20 cellular contexts compared by ENCODE assay signal in genomic region chr7:881441-882234, GRCh38. TPM values are rescaled to one million over a fixed set of nuclear protein-coding genes. Genes with fewer than 3 reads are reported as not detected.
DNase-seq lines count a peak whose midpoint lies in the region; ATAC-seq and TF ChIP-seq lines count a peak whose summit lies in the region.
"Had no signal": no experiment of that assay in that cellular context is flagged by ENCODE, and none has a peak within 500 bp of the region (broad histone marks: within the 10 kb centered on the region; RNA-seq: fewer than 3 reads in every experiment).

No MANE protein-coding gene starts in this region.

- DNase-seq in NCI-H1417 (lab: John Stamatoyannopoulos, UW) (peak in 2 of 3 experiments; percentile 43 to 80), NCI-H1417 treated with DMSO at 0.1 percent for 48 hours (lab: John Stamatoyannopoulos, UW) (no peak), natural killer cell (no peak), endodermal cell (no peak), CD1c-positive myeloid dendritic cell (ENCODE audit: extremely low spot score) (no peak), NCI-H524 treated with DMSO at 0.1 percent for 48 hours (lab: John Stamatoyannopoulos, UW) (no peak)
- peak; percentile 35 for DNase-seq in natural killer cell treated with Interleukin-12 subunit alpha and Interleukin-12 subunit beta and Interleukin-15 and Interleukin-18, amount 100 ng/mL, for 72 hours (ENCODE audit: low spot score)
- DNase-seq in stimulated activated naive B cell treated with anti-CD40 and anti-IgM and Interleukin-4, amounts not matched to agents 10 μg/mL and 1 μg/mL and 100 μg/mL, for 72 hours, result no peak
- DNase-seq: activated CD4-positive, alpha-beta T cell treated with anti-CD3 and anti-CD28 coated beads for 1 hour; BE2C; effector memory CD4-positive, alpha-beta T cell; foreskin melanocyte; H7; islet precursor cell; NCI-H1092 treated with DMSO at 0.1 percent for 48 hours; NCI-H2171; NCI-H748 treated with DMSO at 0.1 percent for 48 hours; upper lobe of right lung had no signal

- H3K36me3 ChIP-seq in endodermal cell (ENCODE audit: control insufficient read depth, insufficient read depth, low read length), result peaks cover 23% of the 10 kb centered on the region

- H3K27ac Mint-ChIP-seq in natural killer cell treated with Interleukin-12 subunit alpha and Interleukin-12 subunit beta and Interleukin-15 and Interleukin-18, amount 100 ng/mL, for 72 hours, result no peak overlapping the region
- H3K27ac Mint-ChIP-seq in natural killer cell (no peak overlapping the region), endodermal cell (peak overlapping the region; percentile 25)
- H3K27ac Mint-ChIP-seq in stimulated activated naive B cell treated with anti-CD40 and anti-IgM and Interleukin-4, amounts not matched to agents 10 μg/mL and 1 μg/mL and 100 μg/mL, for 72 hours, result peak overlapping the region; percentile 68

- peaks cover 16 to 36% of the 10 kb centered on the region in 2 donors for H3K4me1 Mint-ChIP-seq in natural killer cell treated with Interleukin-12 subunit alpha and Interleukin-12 subunit beta and Interleukin-15 and Interleukin-18, amount 100 ng/mL, for 72 hours (ENCODE audit: low read depth in 2 of 2)
- peaks cover 21 to 37% of the 10 kb centered on the region in 2 donors for H3K4me1 Mint-ChIP-seq in natural killer cell
- H3K4me1 Mint-ChIP-seq in endodermal cell, result peaks cover 11% of the 10 kb centered on the region
- peaks cover 24 to 44% of the 10 kb centered on the region in 2 donors for H3K4me1 Mint-ChIP-seq in stimulated activated naive B cell treated with anti-CD40 and anti-IgM and Interleukin-4, amounts not matched to agents 10 μg/mL and 1 μg/mL and 100 μg/mL, for 72 hours

- no peaks in the 10 kb centered on the region for H3K36me3 Mint-ChIP-seq in natural killer cell treated with Interleukin-12 subunit alpha and Interleukin-12 subunit beta and Interleukin-15 and Interleukin-18, amount 100 ng/mL, for 72 hours
- no peaks in the 10 kb centered on the region for H3K36me3 Mint-ChIP-seq in natural killer cell
- H3K36me3 Mint-ChIP-seq in endodermal cell (ENCODE audit: low read depth), result peaks cover 17% of the 10 kb centered on the region
- H3K36me3 Mint-ChIP-seq in stimulated activated naive B cell treated with anti-CD40 and anti-IgM and Interleukin-4, amounts not matched to agents 10 μg/mL and 1 μg/mL and 100 μg/mL, for 72 hours, result peaks cover 2 to 23% of the 10 kb centered on the region in 2 donors

- H3K9me3 ChIP-seq in endodermal cell (ENCODE audit: control insufficient read depth, low read length), result no peaks in the 10 kb centered on the region
- H3K9me3 ChIP-seq: BE2C, body of pancreas, upper lobe of right lung had no signal

- no peaks in the 10 kb centered on the region for H3K4me1 ChIP-seq in endodermal cell (ENCODE audit: control insufficient read depth, insufficient read depth, low read length)
- H3K4me1 ChIP-seq: BE2C had no signal

- H3K27ac ChIP-seq in endodermal cell (ENCODE audit: low read depth, low read length), result no peak overlapping the region
- H3K27ac ChIP-seq: upper lobe of right lung had no signal

- H3K9ac ChIP-seq in endodermal cell (ENCODE audit: extremely low read depth, low read length, poor library complexity, severe bottlenecking), result no peak overlapping the region

- TF ChIP-seq CTCF in natural killer cell (IDR thresholded peaks at IDR 0.05) (no peak), endodermal cell (conservative IDR thresholded peaks at IDR 0.05) (no peak)

- H3K4me3 Mint-ChIP-seq in natural killer cell treated with Interleukin-12 subunit alpha and Interleukin-12 subunit beta and Interleukin-15 and Interleukin-18, amount 100 ng/mL, for 72 hours, result no peak overlapping the region
- H3K4me3 Mint-ChIP-seq in natural killer cell (no peak overlapping the region), endodermal cell (no peak overlapping the region)
- H3K4me3 Mint-ChIP-seq in stimulated activated naive B cell treated with anti-CD40 and anti-IgM and Interleukin-4, amounts not matched to agents 10 μg/mL and 1 μg/mL and 100 μg/mL, for 72 hours, result no peak overlapping the region

- intact Hi-C loops in natural killer cell (cut with micrococcal nuclease), result no loop called here

- WGBS in endodermal cell (ENCODE audit: insufficient coverage in 1 of 2, insufficient read length in 1 of 2), 2 experiments, result 90 to 93% methylated on average over 16 to 20 of the region's 20 CpGs

- H3K9me3 Mint-ChIP-seq in natural killer cell treated with Interleukin-12 subunit alpha and Interleukin-12 subunit beta and Interleukin-15 and Interleukin-18, amount 100 ng/mL, for 72 hours, result no peaks in the 10 kb centered on the region
- H3K9me3 Mint-ChIP-seq in natural killer cell, result no peaks in the 10 kb centered on the region
- no peaks in the 10 kb centered on the region for H3K9me3 Mint-ChIP-seq in endodermal cell
- no peaks in the 10 kb centered on the region for H3K9me3 Mint-ChIP-seq in stimulated activated naive B cell treated with anti-CD40 and anti-IgM and Interleukin-4, amounts not matched to agents 10 μg/mL and 1 μg/mL and 100 μg/mL, for 72 hours

- no peaks in the 10 kb centered on the region for H3K27me3 Mint-ChIP-seq in natural killer cell treated with Interleukin-12 subunit alpha and Interleukin-12 subunit beta and Interleukin-15 and Interleukin-18, amount 100 ng/mL, for 72 hours
- H3K27me3 Mint-ChIP-seq in natural killer cell (ENCODE audit: low read depth in 2 of 2), result no peaks in the 10 kb centered on the region
- no peaks in the 10 kb centered on the region for H3K27me3 Mint-ChIP-seq in endodermal cell (ENCODE audit: insufficient read depth)
- H3K27me3 Mint-ChIP-seq in stimulated activated naive B cell treated with anti-CD40 and anti-IgM and Interleukin-4, amounts not matched to agents 10 μg/mL and 1 μg/mL and 100 μg/mL, for 72 hours, result no peaks in the 10 kb centered on the region

- H3K27me3 ChIP-seq in endodermal cell (ENCODE audit: control insufficient read depth, insufficient read depth, low read length, poor library complexity, severe bottlenecking), result no peaks in the 10 kb centered on the region
- H3K27me3 ChIP-seq: BE2C, body of pancreas, upper lobe of right lung had no signal

- no peak for ATAC-seq in natural killer cell treated with Interleukin-12 subunit alpha and Interleukin-12 subunit beta and Interleukin-15 and Interleukin-18, amount 100 ng/mL, for 72 hours
- ATAC-seq in natural killer cell, result no peak
- no peak for ATAC-seq in stimulated activated naive B cell treated with anti-CD40 and anti-IgM and Interleukin-4, amounts not matched to agents 10 μg/mL and 1 μg/mL and 100 μg/mL, for 72 hours (replicated peaks)
- ATAC-seq: body of pancreas, esophagus mucosa, upper lobe of right lung had no signal

- H3K4me3 ChIP-seq in endodermal cell (ENCODE audit: low read length), result no peak overlapping the region
- H3K4me3 ChIP-seq: body of pancreas, upper lobe of right lung had no signal

RNA-seq across cellular contexts. Expression of gene GET4, which starts 5.3 kb away (rescaled TPM):
- 10 to 100 TPM; 42.8 to 44.5 TPM for total RNA-seq in natural killer cell treated with Interleukin-12 subunit alpha and Interleukin-12 subunit beta and Interleukin-15 and Interleukin-18, amount 100 ng/mL, for 72 hours
- total RNA-seq in natural killer cell (10 to 100 TPM; 69.3 to 81.6 (median 73.2) TPM), endodermal cell (10 to 100 TPM; 73.3 to 84.3 TPM)
- 49.1 TPM for polyA plus RNA-seq in endodermal cell (2013, experiment 1 of 2)
- 46.6 TPM for polyA plus RNA-seq in endodermal cell (2013, experiment 2 of 2)

RNA-seq across cellular contexts. Expression of gene SUN1, which starts 49.4 kb away (rescaled TPM):
- total RNA-seq in natural killer cell treated with Interleukin-12 subunit alpha and Interleukin-12 subunit beta and Interleukin-15 and Interleukin-18, amount 100 ng/mL, for 72 hours, result 10 to 100 TPM; 34.3 to 50.4 TPM
- total RNA-seq in natural killer cell, result 10 to 100 TPM; 40.2 to 63.5 (median 48.0) TPM
- total RNA-seq in endodermal cell, result 100 to 1,000 TPM; 133 to 136 TPM
- polyA plus RNA-seq in endodermal cell (2013, experiment 1 of 2), result 114 TPM
- polyA plus RNA-seq in endodermal cell (2013, experiment 2 of 2), result 103 TPM

Comparison
In these comparisons a context has a peak if more than half of its experiments do, and no peak if none do; other contexts are left out.
1. DNase-seq: peak in NCI-H1417 (2 of 3) and natural killer cell treated with Interleukin-12 subunit alpha and Interleukin-12 subunit beta and Interleukin-15 and Interleukin-18, amount 100 ng/mL, for 72 hours (single experiment); none in NCI-H1417 treated with DMSO at 0.1 percent for 48 hours (single experiment), natural killer cell (single experiment), endodermal cell (single experiment), stimulated activated naive B cell treated with anti-CD40 and anti-IgM and Interleukin-4, amounts not matched to agents 10 μg/mL and 1 μg/mL and 100 μg/mL, for 72 hours (single experiment), CD1c-positive myeloid dendritic cell (single experiment) and NCI-H524 treated with DMSO at 0.1 percent for 48 hours (single experiment).
2. H3K27ac Mint-ChIP-seq: peak in endodermal cell (single experiment) and stimulated activated naive B cell treated with anti-CD40 and anti-IgM and Interleukin-4, amounts not matched to agents 10 μg/mL and 1 μg/mL and 100 μg/mL, for 72 hours (single experiment); none in natural killer cell treated with Interleukin-12 subunit alpha and Interleukin-12 subunit beta and Interleukin-15 and Interleukin-18, amount 100 ng/mL, for 72 hours (0 of 2) and natural killer cell (0 of 2).